ENCODE assay signal across 12 cellular contexts in the genomic region with DNA sequence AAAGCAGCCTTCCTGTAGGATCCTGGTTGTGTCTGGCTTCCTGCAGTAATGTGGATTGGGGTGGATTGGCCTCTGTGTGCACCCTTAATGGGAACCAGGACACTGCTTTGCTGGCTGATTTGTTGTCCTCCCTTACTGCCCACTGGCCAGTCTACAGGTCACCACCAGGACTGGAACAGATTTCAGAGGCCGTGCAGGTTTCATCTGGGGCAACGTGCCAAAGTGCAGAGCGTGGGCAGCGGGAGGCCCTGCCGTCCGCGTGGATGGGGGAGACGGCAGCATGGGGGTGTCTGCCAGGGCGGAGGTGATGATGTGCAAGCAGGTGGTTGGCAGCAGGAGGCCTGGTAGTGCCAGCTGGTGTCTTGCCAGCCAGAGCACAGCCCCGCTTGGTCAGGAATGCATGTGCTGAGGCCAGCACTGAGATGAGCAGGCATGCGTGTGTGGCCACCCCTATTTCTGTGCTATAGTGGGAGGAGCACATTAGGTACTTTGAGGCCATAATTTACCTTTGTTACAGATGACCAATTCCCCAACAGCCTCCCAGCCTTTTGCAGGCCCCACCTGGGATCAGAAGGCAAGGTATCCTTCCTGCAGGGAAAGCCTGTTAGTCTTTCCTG. TPM values are rescaled to one million over a fixed set of nuclear protein-coding genes. Genes with fewer than 3 reads are reported as not detected.
A peak's percentile ranks its signal among the peaks of the same experiment; 100 is the strongest.
DNase-seq lines count a peak whose midpoint lies in the region; ATAC-seq, FAIRE-seq and TF ChIP-seq lines count a peak whose summit lies in the region.
"Had no signal": no experiment of that assay in that cellular context is flagged by ENCODE, and none has a peak within 500 bp of the region (broad histone marks: within the 10 kb centered on the region; RNA-seq: fewer than 3 reads in every experiment).

No MANE protein-coding gene starts in this region.

- H3K9ac ChIP-seq in kidney (ENCODE audit: low read length in 2 of 2), result peak overlapping the region in 1 of 2 donors; percentile 65

- H3K27ac ChIP-seq in adrenal gland, result peak overlapping the region in 3 of 5 donors; percentile 13 to 78 (median 70)
- H3K27ac ChIP-seq in kidney (ENCODE audit: low read depth in 2 of 2, low read length in 2 of 2), result peak overlapping the region; percentile 74 to 79
- peak overlapping the region in 4 of 5 donors; percentile 29 to 65 (median 48) for H3K27ac ChIP-seq in stomach

- peaks cover 8 to 43% of the 10 kb centered on the region in 2 donors for H3K4me1 ChIP-seq in adrenal gland (replicated peaks in 1 of 2)
- peaks cover 28 to 35% of the 10 kb centered on the region in 2 donors for H3K4me1 ChIP-seq in kidney (ENCODE audit: control insufficient read depth in 1 of 2, insufficient read depth in 1 of 2, low read depth in 1 of 2, low read length in 2 of 2)
- peaks cover 28 to 49% (median 37%) of the 10 kb centered on the region in 4 donors for H3K4me1 ChIP-seq in stomach

- H3K9me3 ChIP-seq in adrenal gland (replicated peaks in 1 of 3), result no peaks in the 10 kb centered on the region
- no peaks in the 10 kb centered on the region for H3K9me3 ChIP-seq in kidney (ENCODE audit: control insufficient read depth in 1 of 2, low read length in 2 of 2)
- H3K9me3 ChIP-seq in stomach, result no peaks in the 10 kb centered on the region

- no peaks in the 10 kb centered on the region for H3K27me3 ChIP-seq in adrenal gland
- no peaks in the 10 kb centered on the region for H3K27me3 ChIP-seq in stomach

- 35 to 71% (median 40%) methylated on average over 9 to 11 of the region's 11 CpGs for WGBS in adrenal gland, 4 donors
- 30 to 51% (median 33%) methylated on average over 10 to 11 of the region's 11 CpGs for WGBS in stomach, 5 donors

- ATAC-seq in HG03457 (IDR thresholded peaks at IDR 0.05; ENCODE audit: unreplicated experiment) (no peak), GM18867 (IDR thresholded peaks at IDR 0.05; ENCODE audit: unreplicated experiment) (no peak)

- TF ChIP-seq EP300 in stomach (IDR thresholded peaks at IDR 0.05), result no peak

- FAIRE-seq in kidney (lab: Jason Lieb, UNC), result no peak
- FAIRE-seq in H54 (lab: Jason Lieb, UNC), result no peak

- peak; percentile 82 for DNase-seq in NCI-H1105 treated with DMSO at 0.1 percent for 48 hours (lab: John Stamatoyannopoulos, UW)
- peak; percentile 49 to 80 (median 65) for DNase-seq in adrenal gland
- DNase-seq in kidney, result peak; percentile 92
- peak; percentile 77 for DNase-seq in stomach
- no peak for DNase-seq in H54 (ENCODE audit: insufficient read length, low spot score)
- DNase-seq in activated naive CD4-positive, alpha-beta T cell (lab: John Stamatoyannopoulos, UW), result no peak
- DNase-seq: effector CD4-positive, alpha-beta T cell; stimulated activated naive CD4-positive, alpha-beta T cell treated with Interleukin-2 at 50 U/mL for 16 hours had no signal

- peak in 2 of 6 experiments; percentile 19 to 25 for TF ChIP-seq CTCF in adrenal gland (IDR thresholded peaks at IDR 0.05)
- no peak for TF ChIP-seq CTCF in kidney (IDR thresholded peaks at IDR 0.05; ENCODE audit: borderline replicate concordance, extremely low read depth, insufficient read depth)
- TF ChIP-seq CTCF in stomach (IDR thresholded peaks at IDR 0.05), result no peak

- no peak for TF ChIP-seq POLR2A in adrenal gland (IDR thresholded peaks at IDR 0.05)
- no peak for TF ChIP-seq POLR2A in stomach (IDR thresholded peaks at IDR 0.05)
- no peak for TF ChIP-seq POLR2A in H54 (IDR thresholded peaks at IDR 0.05; ENCODE audit: low read depth, low read length)

- H3K4me3 ChIP-seq in adrenal gland, result no peak overlapping the region
- H3K4me3 ChIP-seq in kidney (ENCODE audit: low read length in 2 of 2), result no peak overlapping the region
- no peak overlapping the region for H3K4me3 ChIP-seq in stomach
- H3K4me3 ChIP-seq: skin epidermis had no signal

- H3K36me3 ChIP-seq in adrenal gland (replicated peaks in 1 of 2), result no peaks in the 10 kb centered on the region
- no peaks in the 10 kb centered on the region for H3K36me3 ChIP-seq in kidney (ENCODE audit: control insufficient read depth in 1 of 2, insufficient read depth in 2 of 2, low read length in 2 of 2)
- H3K36me3 ChIP-seq in stomach, result peaks cover 0 to 17% (median 9%) of the 10 kb centered on the region in 4 donors

- intact Hi-C loops in adrenal gland (cut with DNase I), result no loop called here
- intact Hi-C loops in kidney (cut with DNase I), result no loop called here
- intact Hi-C loops in stomach (cut with DNase I; ENCODE audit: low total_unique reads), result no loop called here

RNA-seq across cellular contexts. Expression of a gene that starts 24.3 kb away (rescaled TPM):
- total RNA-seq in adrenal gland (10 to 100 TPM; 37.4 to 64.3 (median 50.6) TPM), kidney (97.7 TPM), stomach (10 to 100 TPM; 12.8 to 80.1 (median 41.5) TPM)
- polyA plus RNA-seq in adrenal gland (10 to 100 TPM; 18.7 to 26.5 (median 23.7) TPM), kidney (ENCODE audit: insufficient read depth, low read depth, low replicate concordance) (45.0 TPM), stomach (10 to 100 TPM; 10.4 to 14.7 (median 14.1) TPM)

RNA-seq across cellular contexts. Expression of a gene that starts 59.4 kb away (rescaled TPM):
- total RNA-seq in adrenal gland (10 to 100 TPM in 2 of 8 donors, 1 to 10 TPM in 6; 4.0 to 13.0 (median 8.6) TPM), kidney (30.5 TPM), stomach (1 to 10 TPM in 2 of 5 donors, under 1 TPM in 2, not detected in 1; 0.58 to 7.6 (median 1.1) TPM)
- polyA plus RNA-seq in adrenal gland (1 to 10 TPM; 6.5 to 7.3 (median 7.0) TPM), kidney (ENCODE audit: insufficient read depth, low read depth, low replicate concordance) (9.7 TPM), stomach (1 to 10 TPM; 1.6 to 1.9 (median 1.7) TPM)
- total RNA-seq: T-helper 1 cell treated with Interleukin-12 subunit alpha and Interleukin-12 subunit beta and Interleukin-4 antibody, amounts not matched to agents 30 ng/mL and 1 ng/mL, for 36 hours had no signal

Comparison
In these comparisons a context has a peak if more than half of its experiments do, and no peak if none do; other contexts are left out.
1. DNase-seq: peak in NCI-H1105 treated with DMSO at 0.1 percent for 48 hours (single experiment), adrenal gland (7 of 7), kidney (single experiment) and stomach (single experiment); none in H54 (single experiment) and activated naive CD4-positive, alpha-beta T cell (0 of 4).
2. Peak in every context shown above with its lines, with median percentiles within 50 percentile points of each other: H3K27ac ChIP-seq.